ENCODE assay signal across 8 cellular contexts in genomic region chr1:226656601-226657277, GRCh38.
DNase-seq lines count a peak whose midpoint lies in the region; ATAC-seq and TF ChIP-seq lines count a peak whose summit lies in the region.

No MANE protein-coding gene starts in this region.

- H3K4me1 ChIP-seq in Karpas-422 (ENCODE audit: low read length) (no peaks in the 10 kb centered on the region), gastroesophageal sphincter (peaks cover 0 to 86% (median 21%) of the 10 kb centered on the region in 3 donors), upper lobe of right lung (peaks cover 83% of the 10 kb centered on the region)

- H3K27ac ChIP-seq in Karpas-422 (ENCODE audit: low read length): no peak overlapping the region
- H3K27ac ChIP-seq in gastroesophageal sphincter: peak overlapping the region in 1 of 4 donors; percentile 73
- H3K27ac ChIP-seq in upper lobe of right lung: peak overlapping the region; percentile 58

- no peak overlapping the region for H3K4me3 Mint-ChIP-seq in activated CD4-positive, alpha-beta memory T cell treated with anti-CD3 and anti-CD28 coated beads, Interleukin-2, amount 10 ng/mL, durations not matched to agents 7 days and 5 days

- no peak overlapping the region for H3K9ac ChIP-seq in Karpas-422 (ENCODE audit: low read length)

- peaks cover 76% of the 10 kb centered on the region for H3K79me2 ChIP-seq in Karpas-422 (ENCODE audit: low read length)

- CTCF ChIA-PET in activated CD4-positive, alpha-beta memory T cell treated with anti-CD3 and anti-CD28 coated beads, Interleukin-2, amount 10 ng/mL, durations not matched to agents 7 days and 5 days (lab: Charles Lee): interaction anchor here (1.5 kb wide), 1 partner anchor 22 kb away, joined by 3 read pairs; no protein-coding TSS in a partner anchor

- intact Hi-C loops in upper lobe of right lung (cut with DNase I): no loop called here

- TF ChIP-seq CTCF in AG09319 (IDR thresholded peaks at IDR 0.05; ENCODE audit: low read depth, low read length) (no peak), gastroesophageal sphincter (IDR thresholded peaks at IDR 0.05) (no peak), upper lobe of right lung (IDR thresholded peaks at IDR 0.05) (no peak)

- H3K9me2 ChIP-seq in Karpas-422 (replicated peaks; ENCODE audit: insufficient read depth, low read length): no peaks in the 10 kb centered on the region

- no peak overlapping the region for H2AFZ ChIP-seq in Karpas-422 (ENCODE audit: low read length)

- no peak overlapping the region for H3K4me2 ChIP-seq in Karpas-422 (ENCODE audit: low read depth, low read length, poor library complexity, severe bottlenecking)

- peaks cover 10% of the 10 kb centered on the region for H3K36me3 Mint-ChIP-seq in activated CD4-positive, alpha-beta memory T cell treated with anti-CD3 and anti-CD28 coated beads, Interleukin-2, amount 10 ng/mL, durations not matched to agents 7 days and 5 days (ENCODE audit: low read depth)

- 10 to 16% methylated on average over 4 to 11 of the region's 12 CpGs for WGBS in gastroesophageal sphincter (ENCODE audit: low coverage in 1 of 2), 2 donors

- H4K20me1 ChIP-seq in Karpas-422 (ENCODE audit: insufficient read depth, low read depth, low read length): peaks cover 4% of the 10 kb centered on the region; the same call in 1 of the 2 replicates

- TF ChIP-seq POLR2A in gastroesophageal sphincter (IDR thresholded peaks at IDR 0.05): no peak

- TF ChIP-seq EP300 in gastroesophageal sphincter (IDR thresholded peaks at IDR 0.05): no peak

- H3K4me3 ChIP-seq in Karpas-422 (ENCODE audit: low read length) (peak overlapping the region; percentile 63), gastroesophageal sphincter (no peak overlapping the region), upper lobe of right lung (no peak overlapping the region)

- peaks cover 8% of the 10 kb centered on the region for H3K36me3 ChIP-seq in Karpas-422 (ENCODE audit: insufficient read depth, low read length)
- no peaks in the 10 kb centered on the region for H3K36me3 ChIP-seq in gastroesophageal sphincter
- H3K36me3 ChIP-seq in upper lobe of right lung: no peaks in the 10 kb centered on the region

- POLR2A ChIA-PET in activated CD4-positive, alpha-beta memory T cell treated with anti-CD3 and anti-CD28 coated beads, Interleukin-2, amount 10 ng/mL, durations not matched to agents 7 days and 5 days (lab: Charles Lee): interaction anchor here (0.6 to 1.4 kb wide), 2 partner anchors 47 to 249 kb away, joined by 3 read pairs; partner anchors contain the start of gene PARP1

- no peaks in the 10 kb centered on the region for H3K27me3 Mint-ChIP-seq in activated CD4-positive, alpha-beta memory T cell treated with anti-CD3 and anti-CD28 coated beads, Interleukin-2, amount 10 ng/mL, durations not matched to agents 7 days and 5 days

- peak overlapping the region; percentile 88 for H3K27ac Mint-ChIP-seq in activated CD4-positive, alpha-beta memory T cell treated with anti-CD3 and anti-CD28 coated beads, Interleukin-2, amount 10 ng/mL, durations not matched to agents 7 days and 5 days

- no peaks in the 10 kb centered on the region for H3K9me3 Mint-ChIP-seq in activated CD4-positive, alpha-beta memory T cell treated with anti-CD3 and anti-CD28 coated beads, Interleukin-2, amount 10 ng/mL, durations not matched to agents 7 days and 5 days

- H3K4me1 Mint-ChIP-seq in activated CD4-positive, alpha-beta memory T cell treated with anti-CD3 and anti-CD28 coated beads, Interleukin-2, amount 10 ng/mL, durations not matched to agents 7 days and 5 days: peaks cover 84% of the 10 kb centered on the region

- peak; percentile 77 for DNase-seq in AG09319 (ENCODE audit: extremely low read depth, low read depth)
- peak; percentile 79 for DNase-seq in Karpas-422
- no peak for DNase-seq in activated CD4-positive, alpha-beta memory T cell treated with anti-CD3 and anti-CD28 coated beads, Interleukin-2, amount 10 ng/mL, durations not matched to agents 7 days and 5 days
- DNase-seq in upper lobe of right lung: no peak
- no peak for DNase-seq in islet precursor cell

- ATAC-seq in gastroesophageal sphincter: peak; percentile 43
- ATAC-seq in upper lobe of right lung: peak; percentile 12
- ATAC-seq in GM21528 (IDR thresholded peaks at IDR 0.05; ENCODE audit: low FRiP score, unreplicated experiment): no peak
- ATAC-seq in HG03159 (IDR thresholded peaks at IDR 0.05; ENCODE audit: unreplicated experiment): no peak

- H3K27me3 ChIP-seq in Karpas-422 (ENCODE audit: low read length) (no peaks in the 10 kb centered on the region), gastroesophageal sphincter (no peaks in the 10 kb centered on the region), upper lobe of right lung (no peaks in the 10 kb centered on the region)

- no peaks in the 10 kb centered on the region for H3K9me3 ChIP-seq in Karpas-422 (ENCODE audit: low read length)
- H3K9me3 ChIP-seq in gastroesophageal sphincter: no peaks in the 10 kb centered on the region
- H3K9me3 ChIP-seq in upper lobe of right lung: no peaks in the 10 kb centered on the region

Comparison
In these comparisons a context has a peak if more than half of its experiments do, and no peak if none do; other contexts are left out.
1. DNase-seq: peak in AG09319 (single experiment) and Karpas-422 (single experiment); none in activated CD4-positive, alpha-beta memory T cell treated with anti-CD3 and anti-CD28 coated beads, Interleukin-2, amount 10 ng/mL, durations not matched to agents 7 days and 5 days (single experiment), upper lobe of right lung (single experiment) and islet precursor cell (single experiment).
2. ATAC-seq: peak in gastroesophageal sphincter (single experiment) and upper lobe of right lung (single experiment); none in GM21528 (single experiment) and HG03159 (single experiment).